17 cellular contexts compared by ENCODE assay signal in genomic region chr17:4334776-4335175, GRCh38. TPM values are rescaled to one million over a fixed set of nuclear protein-coding genes. Genes with fewer than 3 reads are reported as not detected.
DNase-seq lines count a peak whose midpoint lies in the region; ATAC-seq and TF ChIP-seq lines count a peak whose summit lies in the region.
"Had no signal": no experiment of that assay in that cellular context is flagged by ENCODE, and none has a peak within 500 bp of the region (broad histone marks: within the 10 kb centered on the region; RNA-seq: fewer than 3 reads in every experiment).

No MANE protein-coding gene starts in this region.

- no peak overlapping the region for H3K4me3 ChIP-seq in right atrium auricular region

- no peaks in the 10 kb centered on the region for H3K36me3 ChIP-seq in right atrium auricular region

- DNase-seq in stimulated activated naive CD8-positive, alpha-beta T cell treated with anti-CD3 and anti-CD28 coated beads, Interleukin-15, Interleukin-2, amounts not matched to agents 100 U/mL and 50 U/mL, for 24 hours: no peak
- no peak for DNase-seq in activated CD4-positive, alpha-beta memory T cell treated with anti-CD3 and anti-CD28 coated beads for 36 hours
- no peak for DNase-seq in mesothelial cell of epicardium (ENCODE audit: low spot score in 2 of 2, unreplicated experiment in 2 of 2)
- no peak for DNase-seq in right atrium auricular region (ENCODE audit: low spot score)
- DNase-seq in NCI-H526 (lab: John Stamatoyannopoulos, UW): no peak
- DNase-seq in H4 (ENCODE audit: low spot score): no peak
- DNase-seq in medulla oblongata (ENCODE audit: extremely low spot score): no peak
- DNase-seq: activated CD4-positive, CD25-positive, alpha-beta regulatory T cell; anterior cingulate cortex; foreskin fibroblast; MM.1S; NCI-H187 treated with DMSO at 0.1 percent for 48 hours; NCI-H446; stimulated activated CD4-positive, alpha-beta T cell treated with anti-CD3 and anti-CD28 coated beads, Interleukin-2, amount 100 ng/mL, for 24 hours had no signal

- no peaks in the 10 kb centered on the region for H3K27me3 Mint-ChIP-seq in stimulated activated naive CD8-positive, alpha-beta T cell treated with anti-CD3 and anti-CD28 coated beads, Interleukin-15, Interleukin-2, amounts not matched to agents 100 ng/mL and 50 ng/mL, for 24 hours
- H3K27me3 Mint-ChIP-seq in activated CD4-positive, alpha-beta memory T cell treated with anti-CD3 and anti-CD28 coated beads for 36 hours: no peaks in the 10 kb centered on the region
- H3K27me3 Mint-ChIP-seq in mesothelial cell of epicardium (ENCODE audit: low read depth): no peaks in the 10 kb centered on the region

- peaks cover 0 to 19% of the 10 kb centered on the region in 2 donors for H3K4me1 ChIP-seq in right atrium auricular region

- no peaks in the 10 kb centered on the region for H3K9me3 ChIP-seq in right atrium auricular region

- CTCF ChIA-PET in activated CD4-positive, alpha-beta memory T cell treated with anti-CD3 and anti-CD28 coated beads for 36 hours (lab: Charles Lee): interaction anchor here (0.6 kb wide), 1 partner anchor 30 kb away, joined by 3 read pairs; no protein-coding TSS in a partner anchor

- no peaks in the 10 kb centered on the region for H3K9me3 Mint-ChIP-seq in stimulated activated naive CD8-positive, alpha-beta T cell treated with anti-CD3 and anti-CD28 coated beads, Interleukin-15, Interleukin-2, amounts not matched to agents 100 ng/mL and 50 ng/mL, for 24 hours
- no peaks in the 10 kb centered on the region for H3K9me3 Mint-ChIP-seq in activated CD4-positive, alpha-beta memory T cell treated with anti-CD3 and anti-CD28 coated beads for 36 hours
- no peaks in the 10 kb centered on the region for H3K9me3 Mint-ChIP-seq in mesothelial cell of epicardium

- H3K27ac Mint-ChIP-seq in stimulated activated naive CD8-positive, alpha-beta T cell treated with anti-CD3 and anti-CD28 coated beads, Interleukin-15, Interleukin-2, amounts not matched to agents 100 ng/mL and 50 ng/mL, for 24 hours: peak overlapping the region; percentile 46
- H3K27ac Mint-ChIP-seq in activated CD4-positive, alpha-beta memory T cell treated with anti-CD3 and anti-CD28 coated beads for 36 hours: peak overlapping the region; percentile 38
- peak overlapping the region; percentile 41 for H3K27ac Mint-ChIP-seq in mesothelial cell of epicardium

- H3K4me3 Mint-ChIP-seq in stimulated activated naive CD8-positive, alpha-beta T cell treated with anti-CD3 and anti-CD28 coated beads, Interleukin-15, Interleukin-2, amounts not matched to agents 100 ng/mL and 50 ng/mL, for 24 hours: peak overlapping the region; percentile 0
- H3K4me3 Mint-ChIP-seq in activated CD4-positive, alpha-beta memory T cell treated with anti-CD3 and anti-CD28 coated beads for 36 hours: no peak overlapping the region
- H3K4me3 Mint-ChIP-seq in mesothelial cell of epicardium: no peak overlapping the region

- no peaks in the 10 kb centered on the region for H3K27me3 ChIP-seq in right atrium auricular region

- POLR2A ChIA-PET in activated CD4-positive, alpha-beta memory T cell treated with anti-CD3 and anti-CD28 coated beads for 36 hours (lab: Charles Lee): interaction anchor here (1.0 kb wide), 1 partner anchor 10 kb away, joined by 3 read pairs; no protein-coding TSS in a partner anchor

- no peak overlapping the region for H3K27ac ChIP-seq in right atrium auricular region

- peaks cover 8% of the 10 kb centered on the region for H3K36me3 Mint-ChIP-seq in stimulated activated naive CD8-positive, alpha-beta T cell treated with anti-CD3 and anti-CD28 coated beads, Interleukin-15, Interleukin-2, amounts not matched to agents 100 ng/mL and 50 ng/mL, for 24 hours (ENCODE audit: low read depth)
- H3K36me3 Mint-ChIP-seq in activated CD4-positive, alpha-beta memory T cell treated with anti-CD3 and anti-CD28 coated beads for 36 hours: no peaks in the 10 kb centered on the region
- H3K36me3 Mint-ChIP-seq in mesothelial cell of epicardium: peaks cover 1% of the 10 kb centered on the region

- TF ChIP-seq CTCF in mesothelial cell of epicardium (IDR thresholded peaks at IDR 0.05; ENCODE audit: unreplicated experiment) (no peak), right atrium auricular region (IDR thresholded peaks at IDR 0.05) (no peak)

- no peak for ATAC-seq in stimulated activated naive CD8-positive, alpha-beta T cell treated with anti-CD3 and anti-CD28 coated beads, Interleukin-15, Interleukin-2, amounts not matched to agents 100 U/mL and 50 U/mL, for 24 hours
- ATAC-seq: HepG2, sciatic nerve had no signal

- peaks cover 62% of the 10 kb centered on the region for H3K4me1 Mint-ChIP-seq in stimulated activated naive CD8-positive, alpha-beta T cell treated with anti-CD3 and anti-CD28 coated beads, Interleukin-15, Interleukin-2, amounts not matched to agents 100 ng/mL and 50 ng/mL, for 24 hours (ENCODE audit: low read depth)
- H3K4me1 Mint-ChIP-seq in activated CD4-positive, alpha-beta memory T cell treated with anti-CD3 and anti-CD28 coated beads for 36 hours (ENCODE audit: low read depth): peaks cover 50% of the 10 kb centered on the region
- H3K4me1 Mint-ChIP-seq in mesothelial cell of epicardium: peaks cover 39% of the 10 kb centered on the region

- intact Hi-C loops in activated CD4-positive, alpha-beta memory T cell treated with anti-CD3 and anti-CD28 coated beads for 36 hours (cut with micrococcal nuclease): loop anchor here (2.0 kb wide), 1 partner anchor 30 kb away; no protein-coding TSS in a partner anchor

RNA-seq across cellular contexts. Expression of gene UBE2G1, which starts 31.7 kb away (rescaled TPM):
- 10 to 100 TPM; 54.4 to 57.6 TPM for total RNA-seq in activated CD4-positive, alpha-beta memory T cell treated with anti-CD3 and anti-CD28 coated beads for 36 hours
- total RNA-seq in mesothelial cell of epicardium (81.5 to 86.9 TPM (median 84.1 TPM) in 3 replicates), right atrium auricular region (10 to 100 TPM; 39.5 to 58.5 TPM)
- 46.1 and 48.8 TPM in 2 replicates for total RNA-seq in H4 (2014; rRNA removed; shearing (Covaris generic))
